1 cellular context compared by ENCODE assay signal in the genomic region with DNA sequence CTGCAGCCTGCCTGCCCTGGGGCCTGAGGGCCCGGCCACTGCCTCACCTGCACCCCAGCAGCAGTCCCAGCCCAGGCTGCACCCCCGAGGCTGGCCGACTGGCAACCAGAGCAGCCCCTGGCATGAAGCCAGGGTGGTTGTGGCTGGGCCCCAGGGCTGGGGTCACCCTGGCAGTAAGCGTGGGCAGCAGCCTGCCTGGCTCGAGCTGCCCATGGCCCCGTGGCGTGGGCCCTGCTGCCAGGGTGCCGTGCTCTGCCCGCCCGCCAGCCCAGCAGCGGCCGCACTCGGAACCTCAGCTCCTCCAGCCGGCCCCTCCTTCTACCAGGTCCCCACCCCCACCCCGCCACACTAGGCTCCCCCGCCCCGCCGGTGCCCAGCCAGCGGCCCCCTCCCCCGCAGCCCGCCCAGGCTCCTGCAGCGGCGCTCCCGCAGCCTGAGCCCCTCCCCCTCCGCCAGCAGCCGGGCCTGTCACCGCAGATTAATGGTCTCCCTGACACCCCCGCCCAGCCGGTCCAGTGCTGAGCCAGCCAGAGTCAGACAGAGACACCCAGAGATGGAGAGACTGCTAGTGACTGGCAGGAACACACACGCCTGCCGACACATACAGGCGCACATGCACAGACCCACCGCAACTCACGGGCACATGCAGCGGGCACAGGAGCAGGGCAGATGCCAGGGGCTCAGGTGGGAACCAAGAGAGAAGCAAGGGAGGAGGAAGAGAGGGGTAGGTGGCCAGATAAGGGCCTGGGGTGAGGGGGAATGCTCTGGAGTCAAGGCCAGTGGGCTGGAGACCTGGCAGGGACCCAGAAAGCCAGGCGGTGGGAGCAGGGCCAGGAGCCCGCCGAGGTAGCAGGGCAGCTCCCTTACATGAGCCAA.
TF ChIP-seq lines count a peak whose summit lies in the region.

No MANE protein-coding gene starts in this region.

TF ChIP-seq in SK-N-SH, 30 proteins besides CTCF, POLR2A, EP300 and RAD21 (continued from another document):
- TF ChIP-seq ZBTB33 (IDR thresholded peaks at IDR 0.05; ENCODE audit: borderline replicate concordance, low read depth): no peak
- TF ChIP-seq MXI1 (IDR thresholded peaks at IDR 0.05; ENCODE audit: low read depth, low read length): peak; percentile 92
- no peak for TF ChIP-seq YY1 (IDR thresholded peaks at IDR 0.05; ENCODE audit: low read depth)
- TF ChIP-seq MAX (IDR thresholded peaks at IDR 0.05; ENCODE audit: low read depth): no peak
- TF ChIP-seq EZH2phosphoT487 (IDR thresholded peaks at IDR 0.05; ENCODE audit: borderline replicate concordance, low read depth): no peak
- no peak for TF ChIP-seq TCF12 (IDR thresholded peaks at IDR 0.05)
- TF ChIP-seq, protein P1, sequence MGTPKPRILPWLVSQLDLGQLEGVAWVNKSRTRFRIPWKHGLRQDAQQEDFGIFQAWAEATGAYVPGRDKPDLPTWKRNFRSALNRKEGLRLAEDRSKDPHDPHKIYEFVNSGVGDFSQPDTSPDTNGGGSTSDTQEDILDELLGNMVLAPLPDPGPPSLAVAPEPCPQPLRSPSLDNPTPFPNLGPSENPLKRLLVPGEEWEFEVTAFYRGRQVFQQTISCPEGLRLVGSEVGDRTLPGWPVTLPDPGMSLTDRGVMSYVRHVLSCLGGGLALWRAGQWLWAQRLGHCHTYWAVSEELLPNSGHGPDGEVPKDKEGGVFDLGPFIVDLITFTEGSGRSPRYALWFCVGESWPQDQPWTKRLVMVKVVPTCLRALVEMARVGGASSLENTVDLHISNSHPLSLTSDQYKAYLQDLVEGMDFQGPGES (IDR thresholded peaks at IDR 0.05; ENCODE audit: low read depth, low read length): no peak
